Comparison of ENCODE assay signal across 25 cellular contexts in the genomic region with DNA sequence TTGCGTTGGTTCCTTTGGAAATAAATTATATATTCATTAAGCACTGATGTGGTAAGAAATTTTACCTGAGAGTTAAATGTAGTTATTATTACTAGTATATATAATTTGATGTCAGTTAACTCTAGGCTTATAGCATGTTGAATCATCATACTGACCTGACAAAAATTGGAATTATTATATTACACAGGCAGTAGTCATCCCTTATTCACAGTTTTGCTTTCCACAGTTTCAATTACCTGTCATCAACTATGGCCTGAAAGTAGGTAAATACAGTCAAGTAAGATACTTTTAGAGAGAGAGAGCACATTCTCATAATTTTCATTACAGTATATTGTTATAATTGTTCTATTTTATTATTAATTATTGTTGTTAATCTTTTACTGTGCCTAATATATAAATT.
DNase-seq lines count a peak whose midpoint lies in the region; ATAC-seq, FAIRE-seq and TF ChIP-seq lines count a peak whose summit lies in the region.
"Had no signal": no experiment of that assay in that cellular context is flagged by ENCODE, and none has a peak within 500 bp of the region (broad histone marks: within the 10 kb centered on the region; RNA-seq: fewer than 3 reads in every experiment).

No MANE protein-coding gene starts in this region.

- 93 to 98% (median 96%) methylated on average over 1 of the region's 1 CpG for WGBS in psoas muscle, 3 donors
- 95 to 96% methylated on average over 1 of the region's 1 CpG for WGBS in lower leg skin, 2 donors

- H3K4me3 ChIP-seq in bronchial epithelial cell (ENCODE audit: low read depth, low read length) (no peak overlapping the region), psoas muscle (no peak overlapping the region), lower leg skin (ENCODE audit: low read depth, poor library complexity, severe bottlenecking) (no peak overlapping the region)
- H3K4me3 ChIP-seq: BLaER1, GM12878 had no signal

- TF ChIP-seq POLR2A in lower leg skin (IDR thresholded peaks at IDR 0.05), result no peak

- peak; percentile 84 for ATAC-seq in foreskin keratinocyte
- no peak for ATAC-seq in psoas muscle
- no peak for ATAC-seq in GM18502 (IDR thresholded peaks at IDR 0.05; ENCODE audit: poor library complexity, unreplicated experiment)
- ATAC-seq: GM12878 had no signal

- peak overlapping the region; percentile 21 for H3K27ac ChIP-seq in epithelial cell of prostate
- peak overlapping the region; percentile 36 for H3K27ac ChIP-seq in foreskin keratinocyte
- H3K27ac ChIP-seq in psoas muscle, result no peak overlapping the region
- H3K27ac ChIP-seq: BLaER1 had no signal

- DNase-seq in bronchial epithelial cell (ENCODE audit: low read depth) (peak; percentile 45), epithelial cell of prostate (ENCODE audit: low read depth, low spot score) (no peak), foreskin keratinocyte (peak; percentile 6 to 62), psoas muscle (no peak), lower leg skin (ENCODE audit: low spot score in 2 of 2) (no peak)
- DNase-seq: 8988T; ACHN; BE2C; C1 segment of cervical spinal cord; CD4-positive, alpha-beta memory T cell; CD4-positive, CD25-positive, alpha-beta regulatory T cell; CD8-positive, alpha-beta memory T cell; COR-L47; DMS 273 treated with DMSO at 0.1 percent for 48 hours; DMS153; DMS53; DMS79; DND-41; EL; GDM1 had no signal

- intact Hi-C loops in psoas muscle (cut with DNase I), result no loop called here
- intact Hi-C loops in lower leg skin (cut with DNase I; ENCODE audit: low total_unique reads), result no loop called here

- no peaks in the 10 kb centered on the region for H3K4me1 ChIP-seq in foreskin keratinocyte
- no peaks in the 10 kb centered on the region for H3K4me1 ChIP-seq in psoas muscle
- H3K4me1 ChIP-seq: BLaER1 had no signal

- FAIRE-seq in bronchial epithelial cell (lab: Jason Lieb, UNC), result no peak
- FAIRE-seq: GM12878, GM12892, GM19239 had no signal

- no peaks in the 10 kb centered on the region for H3K27me3 ChIP-seq in bronchial epithelial cell (ENCODE audit: control insufficient read depth, insufficient read depth, low read length)
- no peaks in the 10 kb centered on the region for H3K27me3 ChIP-seq in foreskin keratinocyte
- H3K27me3 ChIP-seq in psoas muscle (ENCODE audit: insufficient read depth in 3 of 3, low read length in 2 of 3), result no peaks in the 10 kb centered on the region
- H3K27me3 ChIP-seq: BE2C, BLaER1 had no signal

- H3K36me3 ChIP-seq in bronchial epithelial cell (ENCODE audit: control insufficient read depth, insufficient read depth, low read length), result no peaks in the 10 kb centered on the region
- no peaks in the 10 kb centered on the region for H3K36me3 ChIP-seq in psoas muscle (ENCODE audit: insufficient read depth in 1 of 2, low read depth in 1 of 2)
- H3K36me3 ChIP-seq: BE2C, BLaER1 had no signal

- TF ChIP-seq CTCF in bronchial epithelial cell (IDR thresholded peaks at IDR 0.05; ENCODE audit: insufficient read depth, low read length, severe bottlenecking), result no peak
- no peak for TF ChIP-seq CTCF in foreskin keratinocyte (conservative IDR thresholded peaks at IDR 0.05)
- TF ChIP-seq CTCF in psoas muscle (IDR thresholded peaks at IDR 0.05), result no peak
- TF ChIP-seq CTCF in lower leg skin (IDR thresholded peaks at IDR 0.05), result no peak

- H3K9me3 ChIP-seq in psoas muscle, result peaks cover 10% of the 10 kb centered on the region
- H3K9me3 ChIP-seq: BE2C, BLaER1 had no signal

Comparison
In these comparisons a context has a peak if more than half of its experiments do, and no peak if none do; other contexts are left out.
1. DNase-seq: peak in bronchial epithelial cell (single experiment) and foreskin keratinocyte (2 of 2); none in epithelial cell of prostate (single experiment), psoas muscle (0 of 2) and lower leg skin (0 of 2).